In genomic region chr1:167209044-167209443, GRCh38 we compare ENCODE assay signal across 19 cellular contexts.
"Had no signal": no experiment of that assay in that cellular context is flagged by ENCODE, and none has a peak within 500 bp of the region (broad histone marks: within the 10 kb centered on the region; RNA-seq: fewer than 3 reads in every experiment).

No MANE protein-coding gene starts in this region.

- H3K36me3 ChIP-seq: adrenal gland, breast epithelium, lower lobe of right lung, tibial nerve had no signal

- FAIRE-seq: astrocyte, endometrium, urothelium cell line had no signal

- H3K4me3 ChIP-seq: adrenal gland, breast epithelium, coronary artery, lower lobe of right lung, tibial nerve had no signal

- ATAC-seq: lower lobe of right lung had no signal

- H3K4me1 ChIP-seq: adrenal gland, breast epithelium, lower lobe of right lung, tibial nerve had no signal

- H3K4me3 Mint-ChIP-seq: activated CD4-positive, alpha-beta T cell treated with anti-CD3 and anti-CD28 coated beads, Interleukin-2, amount 10 ng/mL, durations not matched to agents 24 days and 14 days; activated naive CD4-positive, alpha-beta T cell treated with anti-CD3 and anti-CD28 coated beads, Interleukin-2, amount 10 ng/mL, durations not matched to agents 7 days and 5 days; nephron progenitor cell had no signal

- H3K27ac Mint-ChIP-seq: activated CD4-positive, alpha-beta T cell treated with anti-CD3 and anti-CD28 coated beads, Interleukin-2, amount 10 ng/mL, durations not matched to agents 24 days and 14 days; nephron progenitor cell had no signal

- DNase-seq: activated CD4-positive, alpha-beta T cell treated with anti-CD3 and anti-CD28 coated beads, Interleukin-2, amount 10 ng/mL, durations not matched to agents 24 days and 14 days; activated CD4-positive, CD25-positive, alpha-beta regulatory T cell; activated naive CD4-positive, alpha-beta T cell treated with anti-CD3 and anti-CD28 coated beads, Interleukin-2, amount 10 ng/mL, durations not matched to agents 7 days and 5 days; adrenal gland; erythroblast; foreskin melanocyte; lower lobe of right lung; nephron progenitor cell; occipital lobe; posterior cingulate gyrus; retina; stimulated activated naive CD4-positive, alpha-beta T cell treated with Interleukin-2 at 50 U/mL for 16 hours; T-helper 9 cell had no signal

- H3K9me3 ChIP-seq: adrenal gland, lower lobe of right lung had no signal

- H3K27me3 ChIP-seq: adrenal gland, breast epithelium, tibial nerve had no signal

- H3K4me1 Mint-ChIP-seq: nephron progenitor cell had no signal

- H3K27ac ChIP-seq: adrenal gland, breast epithelium, coronary artery, lower lobe of right lung, tibial nerve had no signal
